In the genomic region with DNA sequence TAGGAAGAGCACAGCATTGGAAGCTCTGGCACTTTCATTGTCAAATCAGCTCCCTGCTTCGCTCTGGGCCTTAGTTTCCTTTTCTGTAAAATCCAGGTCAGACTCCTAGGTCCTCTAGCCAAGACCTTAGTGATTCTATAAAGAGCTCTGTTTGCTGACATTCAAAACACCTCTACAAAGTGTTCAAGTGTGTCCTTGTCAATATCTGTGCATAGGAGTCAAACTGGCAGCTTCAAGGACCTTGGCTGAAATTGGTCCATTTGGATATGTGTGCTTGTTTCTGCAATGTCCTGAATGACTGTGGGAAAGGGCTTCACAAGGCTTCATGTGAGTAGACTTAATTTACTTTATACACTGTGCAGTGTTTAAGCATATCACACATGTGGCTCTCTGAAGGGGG, we compare ENCODE assay signal across 23 cellular contexts.
"Had no signal": no experiment of that assay in that cellular context is flagged by ENCODE, and none has a peak within 500 bp of the region (broad histone marks: within the 10 kb centered on the region; RNA-seq: fewer than 3 reads in every experiment).

No MANE protein-coding gene starts in this region.

- ATAC-seq: activated CD8-positive, alpha-beta T cell treated with anti-CD3 and anti-CD28 coated beads, Interleukin-2, amount 10 ng/mL, durations not matched to agents 7 days and 5 days; Panc1; T-helper 17 cell; WTC11 had no signal

- H3K4me3 ChIP-seq: breast epithelium, MG63 had no signal

- H3K9me3 ChIP-seq: breast epithelium, MG63 had no signal

- DNase-seq: activated CD4-positive, alpha-beta T cell treated with anti-CD3 and anti-CD28 coated beads for 48 hours; activated CD4-positive, alpha-beta T cell treated with anti-CD3 and anti-CD28 coated beads, Interleukin-2, amount 50 U/mL, for 4 hours; activated CD4-positive, CD25-positive, alpha-beta regulatory T cell treated with anti-CD3 and anti-CD28 coated beads, Interleukin-2, amount 50 U/mL, for 72 hours; activated CD8-positive, alpha-beta memory T cell treated with anti-CD3 and anti-CD28 coated beads, Interleukin-2, amount 50 U/mL, for 48 hours; activated CD8-positive, alpha-beta T cell treated with anti-CD3 and anti-CD28 coated beads, Interleukin-2, amount 10 ng/mL, durations not matched to agents 7 days and 5 days; activated naive CD4-positive, alpha-beta T cell; activated T-cell treated with anti-CD3 and anti-CD28 coated beads, Interleukin-2, amount 50 U/mL, for 1 hour; aorta; MG63; NCI-H1105 treated with DMSO at 0.1 percent for 48 hours; NCI-H146; NCI-H187 treated with DMSO at 0.1 percent for 48 hours; NCI-H2081 treated with DMSO at 0.1 percent for 48 hours; NCI-H446; NCI-H524 treated with DMSO at 0.1 percent for 48 hours; NCI-H748 treated with DMSO at 0.1 percent for 48 hours; RPMI8226; SHP77 treated with DMSO at 0.1 percent for 48 hours; T-helper 17 cell; T-helper 9 cell had no signal

- H3K27me3 ChIP-seq: breast epithelium, MG63 had no signal

- H3K27ac ChIP-seq: breast epithelium had no signal

- H3K4me1 ChIP-seq: breast epithelium had no signal

- H3K36me3 ChIP-seq: breast epithelium, MG63 had no signal
